Comparison of ENCODE assay signal across 8 cellular contexts in genomic region chr4:78645853-78646757, GRCh38.
A peak's percentile ranks its signal among the peaks of the same experiment; 100 is the strongest.
DNase-seq lines count a peak whose midpoint lies in the region; ATAC-seq and TF ChIP-seq lines count a peak whose summit lies in the region.

No MANE protein-coding gene starts in this region.

- BruUV-seq in HCT116 (replicated peaks; lab: Mats Ljungman, UMichigan), result TSS peak; percentile 45

- H3K27ac ChIP-seq in HCT116 (ENCODE audit: low read depth, low read length), result no peak overlapping the region
- peak overlapping the region; percentile 92 for H3K27ac ChIP-seq in SJSA1
- H3K27ac ChIP-seq in Karpas-422 (ENCODE audit: low read length), result no peak overlapping the region

- H3K79me2 ChIP-seq in HCT116 (ENCODE audit: insufficient read depth, low read length) (no peaks in the 10 kb centered on the region), Karpas-422 (ENCODE audit: low read length) (no peaks in the 10 kb centered on the region)

- no peak for TF ChIP-seq RAD21 in HCT116 (IDR thresholded peaks at IDR 0.05; ENCODE audit: low read depth)

- H3K27me3 ChIP-seq in HCT116 (ENCODE audit: insufficient read depth, low read length) (no peaks in the 10 kb centered on the region), SJSA1 (replicated peaks) (no peaks in the 10 kb centered on the region), Karpas-422 (ENCODE audit: low read length) (no peaks in the 10 kb centered on the region)

- H3K9me3 ChIP-seq in HCT116 (ENCODE audit: control insufficient read depth in 1 of 2, insufficient read depth in 1 of 2, low read depth in 1 of 2, low read length in 2 of 2), result no peaks in the 10 kb centered on the region
- H3K9me3 ChIP-seq in SJSA1 (replicated peaks), result no peaks in the 10 kb centered on the region
- H3K9me3 ChIP-seq in Karpas-422 (ENCODE audit: low read length), result no peaks in the 10 kb centered on the region

- H2AFZ ChIP-seq in HCT116 (ENCODE audit: low read depth, low read length, poor library complexity, severe bottlenecking) (peak overlapping the region; percentile 87), Karpas-422 (ENCODE audit: low read length) (no peak overlapping the region)

- TF ChIP-seq POLR2A in HCT116 (IDR thresholded peaks at IDR 0.05; ENCODE audit: borderline replicate concordance, extremely low read depth, insufficient read depth, insufficient read length), result no peak

- DNase-seq in AG04449 (ENCODE audit: low read depth, low spot score) (peak; percentile 73), HCT116 (ENCODE audit: low read depth, low spot score) (no peak), SJSA1 (ENCODE audit: low read depth in 1 of 2, low spot score in 2 of 2) (peak; percentile 77 to 89), fibroblast of peridontal ligament (ENCODE audit: extremely low read depth) (peak; percentile 98), occipital lobe (lab: John Stamatoyannopoulos, UW) (peak; percentile 31), Karpas-422 (no peak), NCI-H526 (lab: John Stamatoyannopoulos, UW) (no peak)

- H3K4me2 ChIP-seq in HCT116 (ENCODE audit: low read length) (peak overlapping the region; percentile 43), Karpas-422 (ENCODE audit: low read depth, low read length, poor library complexity, severe bottlenecking) (no peak overlapping the region)

- RAD21 ChIA-PET in HCT116 (lab: Charles Lee; ENCODE audit: low non-redundant PET in 1 of 2, low total read pairs in 2 of 2, uncharacterized antibody in 2 of 2, unreplicated experiment in 2 of 2), result no interaction called here

- no peaks in the 10 kb centered on the region for H3K9me2 ChIP-seq in HCT116 (ENCODE audit: insufficient read depth)
- H3K9me2 ChIP-seq in Karpas-422 (replicated peaks; ENCODE audit: insufficient read depth, low read length), result no peaks in the 10 kb centered on the region

- CTCF ChIA-PET in AG04449 (lab: Yijun Ruan, JAX), result interaction anchor here (0.6 to 4.3 kb wide), 14 partner anchors 8 to 686 kb away, joined by 3 to 72 read pairs (median 4); no protein-coding TSS in a partner anchor
- CTCF ChIA-PET in HCT116 (lab: Charles Lee), result interaction anchor here (0.6 to 1.5 kb wide), 3 partner anchors 8 to 217 kb away, joined by 3 to 5 read pairs (median 4); no protein-coding TSS in a partner anchor

- no peak overlapping the region for H3K9ac ChIP-seq in HCT116 (ENCODE audit: low read length)
- no peak overlapping the region for H3K9ac ChIP-seq in Karpas-422 (ENCODE audit: low read length)

- POLR2A ChIA-PET in AG04449 (lab: Yijun Ruan, JAX), result interaction anchor here (0.6 kb wide), 1 partner anchor 131 kb away, joined by 4 read pairs; the partner anchor contains the start of gene BMP2K
- POLR2A ChIA-PET in HCT116 (lab: Charles Lee), result interaction anchor here (1.1 kb wide), 1 partner anchor 8 kb away, joined by 3 read pairs; no protein-coding TSS in a partner anchor

- peak overlapping the region; percentile 15; the same call in 1 of the 2 replicates for H3K4me3 ChIP-seq in AG04449 (ENCODE audit: low read depth, low read length)
- no peak overlapping the region for H3K4me3 ChIP-seq in HCT116 (replicated peaks in 1 of 2; ENCODE audit: low read depth in 1 of 2, low read length in 2 of 2)
- peak overlapping the region; percentile 17 for H3K4me3 ChIP-seq in SJSA1
- no peak overlapping the region for H3K4me3 ChIP-seq in Karpas-422 (ENCODE audit: low read length)

- intact Hi-C loops in HCT116 (cut with micrococcal nuclease), result loop anchor here (10.0 kb wide), 1 partner anchor 219 kb away; no protein-coding TSS in a partner anchor

- H3K36me3 ChIP-seq in HCT116 (ENCODE audit: control insufficient read depth in 1 of 2, insufficient read depth in 2 of 2, low read length in 2 of 2), result no peaks in the 10 kb centered on the region
- no peaks in the 10 kb centered on the region for H3K36me3 ChIP-seq in SJSA1
- no peaks in the 10 kb centered on the region for H3K36me3 ChIP-seq in Karpas-422 (ENCODE audit: insufficient read depth, low read length)

- H4K20me1 ChIP-seq in HCT116 (ENCODE audit: insufficient read depth), result no peaks in the 10 kb centered on the region
- no peaks in the 10 kb centered on the region for H4K20me1 ChIP-seq in Karpas-422 (ENCODE audit: insufficient read depth, low read depth, low read length)

- peaks cover 7 to 28% of the 10 kb centered on the region in 2 experiments for H3K4me1 ChIP-seq in HCT116 (ENCODE audit: control insufficient read depth in 1 of 2, insufficient read depth in 2 of 2, low read length in 2 of 2)
- H3K4me1 ChIP-seq in SJSA1 (replicated peaks), result peaks cover 33% of the 10 kb centered on the region
- no peaks in the 10 kb centered on the region for H3K4me1 ChIP-seq in Karpas-422 (ENCODE audit: low read length)

- ATAC-seq in HCT116, result peak; percentile 44
- ATAC-seq in HG02678 (IDR thresholded peaks at IDR 0.05; ENCODE audit: unreplicated experiment), result no peak

- TF ChIP-seq CTCF in AG04449 (IDR thresholded peaks at IDR 0.05; ENCODE audit: insufficient read depth, low read length, missing control alignments) (no peak), HCT116 (IDR thresholded peaks at IDR 0.05 in 2 of 3, conservative IDR thresholded peaks at IDR 0.05 in 1 of 3; ENCODE audit: borderline replicate concordance in 1 of 3, insufficient read depth in 1 of 3, low read depth in 2 of 3, low read length in 2 of 3) (no peak)

TF ChIP-seq in HCT116, 20 proteins besides CTCF, POLR2A, EP300 and RAD21:
- no peak for TF ChIP-seq SIN3A (IDR thresholded peaks at IDR 0.05; ENCODE audit: low read depth)
- 0 out of 2 replicates have a peak, but pooled peaks have one; percentile 24 for TF ChIP-seq CBX3 (IDR thresholded peaks at IDR 0.05; ENCODE audit: low read depth)
- peak; percentile 23; the same call in 1 of the 2 replicates for TF ChIP-seq MAX (IDR thresholded peaks at IDR 0.05)
- TF ChIP-seq SP1 (IDR thresholded peaks at IDR 0.05; ENCODE audit: low read depth), result no peak
- TF ChIP-seq CEBPB (IDR thresholded peaks at IDR 0.05; ENCODE audit: low read depth), result 0 out of 2 replicates have a peak, but pooled peaks have one; percentile 27
- TF ChIP-seq ATF3 (IDR thresholded peaks at IDR 0.05), result no peak
- TF ChIP-seq EZH2phosphoT487 (IDR thresholded peaks at IDR 0.05; ENCODE audit: borderline replicate concordance), result no peak
- no peak for TF ChIP-seq ZNF274 (IDR thresholded peaks at IDR 0.05; ENCODE audit: low read depth, low read length)

Comparison
In these comparisons a context has a peak if more than half of its experiments do, and no peak if none do; other contexts are left out.
1. DNase-seq: peak in AG04449 (single experiment), SJSA1 (2 of 2), fibroblast of peridontal ligament (single experiment) and occipital lobe (single experiment); none in HCT116 (single experiment), Karpas-422 (single experiment) and NCI-H526 (0 of 2).
2. H3K4me3 ChIP-seq: peak in AG04449 (single experiment) and SJSA1 (single experiment); none in HCT116 (0 of 2) and Karpas-422 (single experiment).